5 cellular contexts compared by ENCODE assay signal in the genomic region with DNA sequence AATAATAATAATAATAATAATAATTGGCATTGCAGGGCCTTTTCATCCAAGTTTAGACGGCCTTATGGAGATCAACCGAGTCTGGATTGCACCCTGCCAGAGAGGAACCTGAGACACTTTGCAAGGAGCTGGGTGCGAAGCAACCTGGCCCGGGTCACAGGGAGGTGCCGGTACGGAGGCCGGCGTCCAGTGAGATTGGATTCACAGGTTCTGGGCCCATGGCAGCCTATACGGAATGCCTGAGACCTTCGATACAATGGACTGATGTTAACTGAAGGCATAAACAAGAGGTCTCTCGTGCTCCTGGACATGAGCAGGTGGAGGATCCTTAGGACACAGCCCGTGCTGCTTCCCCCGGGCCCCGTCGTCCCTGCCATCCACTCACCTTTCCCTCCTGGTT.
"Had no signal": no experiment of that assay in that cellular context is flagged by ENCODE, and none has a peak within 500 bp of the region (broad histone marks: within the 10 kb centered on the region; RNA-seq: fewer than 3 reads in every experiment).

No MANE protein-coding gene starts in this region.

- H3K4me3 ChIP-seq: GM23248, HAP-1 had no signal

- H3K9ac ChIP-seq: GM23248 had no signal

- H2AFZ ChIP-seq: GM23248 had no signal

- H3K9me3 ChIP-seq: HAP-1 had no signal

- H3K36me3 ChIP-seq: HAP-1 had no signal

- H3K27ac ChIP-seq: GM23248, HL-60 had no signal

- H3K4me1 ChIP-seq: HAP-1 had no signal

- DNase-seq: GM23248, GOT3, HFFc6 had no signal
